Comparison of ENCODE assay signal across 8 cellular contexts in genomic region chr6:135231469-135231844, GRCh38. TPM values are rescaled to one million over a fixed set of nuclear protein-coding genes. Genes with fewer than 3 reads are reported as not detected.
A peak's percentile ranks its signal among the peaks of the same experiment; 100 is the strongest.
DNase-seq lines count a peak whose midpoint lies in the region; ATAC-seq lines count a peak whose summit lies in the region.

No MANE protein-coding gene starts in this region.

- peaks cover 20% of the 10 kb centered on the region for H3K4me1 Mint-ChIP-seq in activated naive CD8-positive, alpha-beta T cell treated with anti-CD3 and anti-CD28 coated beads for 36 hours

- peaks cover 2% of the 10 kb centered on the region for H3K36me3 Mint-ChIP-seq in activated naive CD8-positive, alpha-beta T cell treated with anti-CD3 and anti-CD28 coated beads for 36 hours

- ATAC-seq in GM21390 (IDR thresholded peaks at IDR 0.05; ENCODE audit: unreplicated experiment) = no peak

- H3K9me3 Mint-ChIP-seq in activated naive CD8-positive, alpha-beta T cell treated with anti-CD3 and anti-CD28 coated beads for 36 hours = no peaks in the 10 kb centered on the region

- H3K27me3 Mint-ChIP-seq in activated naive CD8-positive, alpha-beta T cell treated with anti-CD3 and anti-CD28 coated beads for 36 hours = no peaks in the 10 kb centered on the region

- no peak overlapping the region for H3K4me3 Mint-ChIP-seq in activated naive CD8-positive, alpha-beta T cell treated with anti-CD3 and anti-CD28 coated beads for 36 hours

- H3K27ac Mint-ChIP-seq in activated naive CD8-positive, alpha-beta T cell treated with anti-CD3 and anti-CD28 coated beads for 36 hours = no peak overlapping the region

- DNase-seq in stimulated activated CD4-positive, alpha-beta T cell treated with anti-CD3 and anti-CD28 coated beads, Interleukin-1b, Interleukin-23, amount 100 ng/mL, for 48 hours = peak; percentile 49
- DNase-seq in stimulated activated CD4-positive, alpha-beta T cell treated with anti-CD3 and anti-CD28 coated beads, Interleukin-12 subunit alpha, Interleukin-12 subunit beta, amount 100 ng/mL, for 4 hours = no peak
- DNase-seq in HT1080 (ENCODE audit: low read depth) (peak; percentile 35), NCI-H2196 treated with DMSO at 0.1 percent for 48 hours (lab: John Stamatoyannopoulos, UW; ENCODE audit: unreplicated experiment) (no peak), NCI-H69 (lab: John Stamatoyannopoulos, UW) (no peak), hippocampal formation (lab: John Stamatoyannopoulos, UW) (no peak)
- peak; percentile 17 for DNase-seq in activated naive CD8-positive, alpha-beta T cell treated with anti-CD3 and anti-CD28 coated beads for 36 hours

RNA-seq across cellular contexts. Expression of gene MYB, which starts 50.3 kb away (rescaled TPM):
- total RNA-seq in HT1080 (2014; rRNA removed; shearing (Covaris generic)) = 0.40 TPM in 2 replicates
- 0.43 and 0.81 TPM in 2 replicates for polyA plus RNA-seq in HT1080 (2015; cell fraction: cytosol; rRNA removed)
- 0.93 and 1.2 TPM in 2 replicates for polyA plus RNA-seq in HT1080 (2015; cell fraction: nucleus; rRNA removed)
- 10 to 100 TPM; 36.6 to 37.2 TPM for total RNA-seq in activated naive CD8-positive, alpha-beta T cell treated with anti-CD3 and anti-CD28 coated beads for 36 hours

Comparison
In these comparisons a context has a peak if more than half of its experiments do, and no peak if none do; other contexts are left out.
1. DNase-seq: peak in stimulated activated CD4-positive, alpha-beta T cell treated with anti-CD3 and anti-CD28 coated beads, Interleukin-1b, Interleukin-23, amount 100 ng/mL, for 48 hours (single experiment), HT1080 (single experiment) and activated naive CD8-positive, alpha-beta T cell treated with anti-CD3 and anti-CD28 coated beads for 36 hours (single experiment); none in stimulated activated CD4-positive, alpha-beta T cell treated with anti-CD3 and anti-CD28 coated beads, Interleukin-12 subunit alpha, Interleukin-12 subunit beta, amount 100 ng/mL, for 4 hours (single experiment), NCI-H2196 treated with DMSO at 0.1 percent for 48 hours (single experiment), NCI-H69 (single experiment) and hippocampal formation (0 of 2).
2. RNA of gene MYB, which starts 50.3 kb away (total RNA-seq): 36.6 to 37.2 TPM in activated naive CD8-positive, alpha-beta T cell treated with anti-CD3 and anti-CD28 coated beads for 36 hours; 0.40 TPM in HT1080; every median in the first group is over 10 times any median in the second.